Comparison of ENCODE assay signal across 22 cellular contexts in the genomic region with DNA sequence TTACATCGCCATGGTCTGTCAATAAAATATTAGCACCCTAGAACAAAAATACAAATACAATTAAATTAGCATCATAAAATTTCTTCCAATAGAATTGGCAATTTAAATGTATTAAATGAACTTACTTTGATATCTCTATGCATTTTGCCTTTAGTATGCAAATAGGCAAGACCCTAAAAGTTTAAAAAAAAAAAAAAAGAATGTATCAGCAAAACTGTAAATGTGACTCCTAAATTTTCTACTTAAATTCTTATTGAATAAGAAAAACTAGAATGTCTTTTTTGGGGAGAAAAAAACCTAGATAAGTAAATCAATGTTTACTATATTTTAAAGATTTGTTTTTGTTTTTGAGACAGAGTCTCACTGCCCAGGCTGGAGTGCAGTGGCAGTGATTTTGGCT. TPM values are rescaled to one million over a fixed set of nuclear protein-coding genes. Genes with fewer than 3 reads are reported as not detected.
A peak's percentile ranks its signal among the peaks of the same experiment; 100 is the strongest.
DNase-seq lines count a peak whose midpoint lies in the region; ATAC-seq, FAIRE-seq and TF ChIP-seq lines count a peak whose summit lies in the region.
"Had no signal": no experiment of that assay in that cellular context is flagged by ENCODE, and none has a peak within 500 bp of the region (broad histone marks: within the 10 kb centered on the region; RNA-seq: fewer than 3 reads in every experiment).

No MANE protein-coding gene starts in this region.

- in situ Hi-C loops in HepG2 (cut with HindIII; ENCODE audit: extremely low pct_ligation_motif_present, low pct_unique_long_range_greater_than_20kb): no loop called here

- peaks cover 10% of the 10 kb centered on the region; the same call in 1 of the 2 replicates for H3K9me3 ChIP-seq in HepG2 (ENCODE audit: low read length)
- H3K9me3 ChIP-seq in right lobe of liver: peaks cover 0 to 20% (median 0%) of the 10 kb centered on the region in 4 donors
- H3K9me3 ChIP-seq: BE2C had no signal

- H3K27me3 ChIP-seq in HepG2 (ENCODE audit: control insufficient read depth in 1 of 2, insufficient read depth in 2 of 2, low read length in 2 of 2): no peaks in the 10 kb centered on the region
- H3K27me3 ChIP-seq in right lobe of liver: no peaks in the 10 kb centered on the region
- H3K27me3 ChIP-seq: BE2C, BLaER1 had no signal

- TF ChIP-seq EP300 in HepG2 (IDR thresholded peaks at IDR 0.05; ENCODE audit: low read depth in 2 of 2, low read length in 2 of 2): no peak
- TF ChIP-seq EP300 in HepG2 (CRISPR knock-in tag; IDR thresholded peaks at IDR 0.05; ENCODE audit: borderline replicate concordance): no peak

- no peak for TF ChIP-seq RAD21 in HepG2 (CRISPR knock-in tag; IDR thresholded peaks at IDR 0.05)

- H3K9ac ChIP-seq in HepG2 (ENCODE audit: insufficient read depth, low read depth, low read length): no peak overlapping the region
- H3K9ac ChIP-seq: BLaER1 had no signal

- no peak overlapping the region for H3K27ac ChIP-seq in HepG2 (ENCODE audit: extremely low read length, insufficient read depth, low read length)
- H3K27ac ChIP-seq in right lobe of liver: no peak overlapping the region
- H3K27ac ChIP-seq: 22Rv1, BLaER1 had no signal

- FAIRE-seq in HepG2 (lab: Jason Lieb, UNC): no peak
- FAIRE-seq in islet of Langerhans (lab: Jason Lieb, UNC): peak; percentile 83
- FAIRE-seq: GM12892, GM18507 had no signal

- no peak overlapping the region for H3K4me3 ChIP-seq in HepG2 (replicated peaks in 1 of 3; ENCODE audit: insufficient read depth in 1 of 3, low read depth in 2 of 3, low read length in 3 of 3)
- no peak overlapping the region for H3K4me3 ChIP-seq in right lobe of liver
- H3K4me3 ChIP-seq: BLaER1, GM12878 had no signal

- H3K4me1 ChIP-seq in HepG2 (ENCODE audit: insufficient read depth, low read length) (peaks cover 6% of the 10 kb centered on the region), right lobe of liver (no peaks in the 10 kb centered on the region)
- H3K4me1 ChIP-seq: BE2C, BLaER1 had no signal

- no peak for TF ChIP-seq POLR2A in HepG2 (IDR thresholded peaks at IDR 0.05; ENCODE audit: insufficient read depth in 1 of 2, low read depth in 2 of 2, low read length in 2 of 2)
- TF ChIP-seq POLR2A in right lobe of liver (IDR thresholded peaks at IDR 0.05): no peak
- TF ChIP-seq POLR2A in GM18505 (IDR thresholded peaks at IDR 0.05; ENCODE audit: borderline replicate concordance, extremely low read depth, insufficient read depth, insufficient read length): no peak

- H3K36me3 ChIP-seq in HepG2 (replicated peaks in 1 of 2; ENCODE audit: control insufficient read depth in 1 of 2, insufficient read depth in 2 of 2, low read length in 2 of 2) (peaks cover 0 to 24% of the 10 kb centered on the region in 2 experiments; a peak in 4 of 5 replicates), right lobe of liver (peaks cover 0 to 24% (median 10%) of the 10 kb centered on the region in 4 donors)

- TF ChIP-seq CTCF in HepG2 (CRISPR knock-in tag; IDR thresholded peaks at IDR 0.05) (no peak), right lobe of liver (IDR thresholded peaks at IDR 0.05) (no peak)

- no peak overlapping the region for H2AFZ ChIP-seq in HepG2 (ENCODE audit: low read length)

- H3K79me2 ChIP-seq in HepG2 (ENCODE audit: insufficient read depth, low read length): no peaks in the 10 kb centered on the region

- no peak overlapping the region for H3K4me2 ChIP-seq in HepG2 (ENCODE audit: low read depth, low read length)
- H3K4me2 ChIP-seq: BLaER1 had no signal

- DNase-seq in HepG2 (ENCODE audit: low spot score) (no peak), right lobe of liver (no peak), HEK293T (ENCODE audit: extremely low spot score) (no peak)
- DNase-seq: ACHN; BE2C; C1 segment of cervical spinal cord; CD4-positive, alpha-beta memory T cell; CD4-positive, CD25-positive, alpha-beta regulatory T cell; CD8-positive, alpha-beta memory T cell; COR-L47; DMS 273 treated with DMSO at 0.1 percent for 48 hours; DMS153; DMS79; DND-41; GDM1 had no signal

- ATAC-seq in HepG2: no peak
- no peak for ATAC-seq in right lobe of liver
- no peak for ATAC-seq in GM18505 (IDR thresholded peaks at IDR 0.05; ENCODE audit: unreplicated experiment)
- ATAC-seq: GM12878 had no signal

- intact Hi-C loops in HepG2 (cut with micrococcal nuclease; ENCODE audit: unreplicated experiment): loop anchor here (5.0 kb wide), 1 partner anchor 56 kb away; a partner anchor contains a TSS
- intact Hi-C loops in right lobe of liver (cut with DNase I): no loop called here

- 100% methylated on average over 1 of the region's 1 CpG for WGBS in HepG2 (ENCODE audit: low lambda C conversion rate)
- 100% methylated on average over 1 of the region's 1 CpG for WGBS in right lobe of liver (ENCODE audit: insufficient coverage, low coverage, low lambda C conversion rate, missing lambda C conversion rate)

- BruUV-seq in HepG2 (replicated peaks; lab: Mats Ljungman, UMichigan): no TSS peak

- POLR2A ChIA-PET in HepG2 (lab: Yijun Ruan, JAX): no interaction called here
- POLR2A ChIA-PET in HEK293T (lab: Yijun Ruan, JAX): no interaction called here

- CTCF ChIA-PET in HepG2 (lab: Yijun Ruan, JAX; ENCODE audit: low intra/inter-chr PET ratio, low total read pairs): no interaction called here
- CTCF ChIA-PET in HEK293T (lab: Yijun Ruan, JAX): no interaction called here

- H4K20me1 ChIP-seq in HepG2 (ENCODE audit: insufficient read depth, low read length): no peaks in the 10 kb centered on the region
- H4K20me1 ChIP-seq: BLaER1 had no signal

TF ChIP-seq in HepG2, 621 proteins besides CTCF, POLR2A, EP300 and RAD21:
- no peak for TF ChIP-seq MTA3 (CRISPR knock-in tag; IDR thresholded peaks at IDR 0.05)
- TF ChIP-seq MAFK (conservative IDR thresholded peaks at IDR 0.05 in 1 of 2, IDR thresholded peaks at IDR 0.05 in 1 of 2; ENCODE audit: low read length in 2 of 2): peak in 1 of 2 experiments; percentile 53; a peak in 2 of 4 replicates
- TF ChIP-seq, protein P1, sequence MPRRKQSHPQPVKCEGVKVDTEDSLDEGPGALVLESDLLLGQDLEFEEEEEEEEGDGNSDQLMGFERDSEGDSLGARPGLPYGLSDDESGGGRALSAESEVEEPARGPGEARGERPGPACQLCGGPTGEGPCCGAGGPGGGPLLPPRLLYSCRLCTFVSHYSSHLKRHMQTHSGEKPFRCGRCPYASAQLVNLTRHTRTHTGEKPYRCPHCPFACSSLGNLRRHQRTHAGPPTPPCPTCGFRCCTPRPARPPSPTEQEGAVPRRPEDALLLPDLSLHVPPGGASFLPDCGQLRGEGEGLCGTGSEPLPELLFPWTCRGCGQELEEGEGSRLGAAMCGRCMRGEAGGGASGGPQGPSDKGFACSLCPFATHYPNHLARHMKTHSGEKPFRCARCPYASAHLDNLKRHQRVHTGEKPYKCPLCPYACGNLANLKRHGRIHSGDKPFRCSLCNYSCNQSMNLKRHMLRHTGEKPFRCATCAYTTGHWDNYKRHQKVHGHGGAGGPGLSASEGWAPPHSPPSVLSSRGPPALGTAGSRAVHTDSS (CRISPR knock-in tag; conservative IDR thresholded peaks at IDR 0.05): no peak
- peak; percentile 29; the same call in 1 of the 2 replicates for TF ChIP-seq MAFF (IDR thresholded peaks at IDR 0.05; ENCODE audit: low read depth, low read length)

TF ChIP-seq in HEK293T, 16 proteins besides CTCF, POLR2A, EP300 and RAD21:
- TF ChIP-seq FOXA1 (IDR thresholded peaks at IDR 0.05): no peak
- TF ChIP-seq SUZ12 (IDR thresholded peaks at IDR 0.05): no peak
- TF ChIP-seq ARNT (IDR thresholded peaks at IDR 0.05): no peak
- TF ChIP-seq LEF1 (IDR thresholded peaks at IDR 0.05; ENCODE audit: borderline replicate concordance): no peak
- TF ChIP-seq ZNF384 (IDR thresholded peaks at IDR 0.05): no peak
- no peak for TF ChIP-seq L3MBTL2 (conservative IDR thresholded peaks at IDR 0.05)
- TF ChIP-seq CTBP1 (IDR thresholded peaks at IDR 0.05; ENCODE audit: borderline replicate concordance): no peak
- no peak for TF ChIP-seq SP1 (IDR thresholded peaks at IDR 0.05)
- no peak for TF ChIP-seq FOXM1 (IDR thresholded peaks at IDR 0.05; ENCODE audit: borderline replicate concordance)
- no peak for TF ChIP-seq NFRKB (IDR thresholded peaks at IDR 0.05)

RNA-seq across cellular contexts. Expression of a gene that starts 56.2 kb away (rescaled TPM):
- total RNA-seq in HepG2 (2016; rRNA removed; fragmentation: Illumina TruSeq; extraction: Trizol) (23.9 and 26.3 TPM in 2 replicates), right lobe of liver (10 to 100 TPM in 4 of 6 experiments, 1 to 10 TPM in 2; 6.5 to 31.3 (median 14.4) TPM)
- 7.8 and 9.3 TPM in 2 replicates for total RNA-seq in HepG2 (2016; cell fraction: cytosol; rRNA removed; fragmentation: Illumina TruSeq; extraction: Trizol; ENCODE audit: low read depth)
- 23.5 and 26.9 TPM in 2 replicates for total RNA-seq in HepG2 (2016; cell fraction: insoluble cytoplasmic fraction; rRNA removed; fragmentation: Illumina TruSeq; extraction: Trizol)
- total RNA-seq in HepG2 (2016; cell fraction: membrane; rRNA removed; fragmentation: Illumina TruSeq; extraction: Trizol): 17.5 and 21.7 TPM in 2 replicates
- 36.8 and 37.3 TPM in 2 replicates for total RNA-seq in HepG2 (2016; cell fraction: nucleus; rRNA removed; fragmentation: Illumina TruSeq; extraction: Trizol)
- polyA plus RNA-seq in HepG2 (2011; rRNA removed): 7.9 and 12.7 TPM in 2 replicates
- 4.8 and 5.9 TPM in 2 replicates for polyA plus RNA-seq in HepG2 (2011; cell fraction: cytosol; rRNA removed)
- 15.7 and 15.9 TPM in 2 replicates for polyA plus RNA-seq in HepG2 (2011; cell fraction: nucleus; rRNA removed)
- 13.2 and 15.0 TPM in 2 replicates for polyA plus RNA-seq in HepG2 (2012)
- polyA plus RNA-seq in HepG2 (2016; cell fraction: cytosol; fragmentation: Illumina TruSeq; extraction: Trizol; ENCODE audit: low read depth): 4.8 and 5.0 TPM in 2 replicates
- polyA plus RNA-seq in HepG2 (2016; cell fraction: insoluble cytoplasmic fraction; fragmentation: Illumina TruSeq; extraction: Trizol; ENCODE audit: low read depth): 27.6 and 28.0 TPM in 2 replicates
- polyA plus RNA-seq in HepG2 (2016; cell fraction: membrane; fragmentation: Illumina TruSeq; extraction: Trizol; ENCODE audit: low read depth): 12.1 and 13.3 TPM in 2 replicates
- 44.2 and 46.6 TPM in 2 replicates for polyA plus RNA-seq in HepG2 (2016; cell fraction: nucleus; fragmentation: Illumina TruSeq; extraction: Trizol; ENCODE audit: insufficient read depth, low read depth)
- polyA minus RNA-seq in HepG2 (2011; rRNA and poly(A)+ RNA removed; ENCODE audit: low replicate concordance): 6.6 and 7.2 TPM in 2 replicates
- 8.2 and 9.0 TPM in 2 replicates for polyA minus RNA-seq in HepG2 (2011; cell fraction: cytosol; rRNA and poly(A)+ RNA removed)
- polyA minus RNA-seq in HepG2 (2011; cell fraction: nucleus; rRNA and poly(A)+ RNA removed): 52.5 and 65.8 TPM in 2 replicates
